1 cellular context compared by ENCODE assay signal in genomic region chr16:84194470-84195200, GRCh38.
TF ChIP-seq lines count a peak whose summit lies in the region.

No MANE protein-coding gene starts in this region.

TF ChIP-seq in GM12878, 131 proteins besides CTCF, POLR2A, EP300 and RAD21:
- TF ChIP-seq BRCA1 (IDR thresholded peaks at IDR 0.05; ENCODE audit: low read depth, low read length) (no peak), TAF1 (IDR thresholded peaks at IDR 0.05; ENCODE audit: borderline replicate concordance, low read depth, low read length) (no peak), GABPA (IDR thresholded peaks at IDR 0.05; ENCODE audit: low read depth) (no peak), NR2C1 (IDR thresholded peaks at IDR 0.05) (no peak), BACH1 (IDR thresholded peaks at IDR 0.05; ENCODE audit: borderline replicate concordance) (no peak), GATAD2B (conservative IDR thresholded peaks at IDR 0.05; ENCODE audit: low read depth) (no peak), SREBF2 (IDR thresholded peaks at IDR 0.05; ENCODE audit: low read length) (no peak), E4F1 (IDR thresholded peaks at IDR 0.05; ENCODE audit: borderline replicate concordance, partially characterized antibody) (no peak), RBBP5 (conservative IDR thresholded peaks at IDR 0.05) (no peak)
- TF ChIP-seq, protein P1, sequence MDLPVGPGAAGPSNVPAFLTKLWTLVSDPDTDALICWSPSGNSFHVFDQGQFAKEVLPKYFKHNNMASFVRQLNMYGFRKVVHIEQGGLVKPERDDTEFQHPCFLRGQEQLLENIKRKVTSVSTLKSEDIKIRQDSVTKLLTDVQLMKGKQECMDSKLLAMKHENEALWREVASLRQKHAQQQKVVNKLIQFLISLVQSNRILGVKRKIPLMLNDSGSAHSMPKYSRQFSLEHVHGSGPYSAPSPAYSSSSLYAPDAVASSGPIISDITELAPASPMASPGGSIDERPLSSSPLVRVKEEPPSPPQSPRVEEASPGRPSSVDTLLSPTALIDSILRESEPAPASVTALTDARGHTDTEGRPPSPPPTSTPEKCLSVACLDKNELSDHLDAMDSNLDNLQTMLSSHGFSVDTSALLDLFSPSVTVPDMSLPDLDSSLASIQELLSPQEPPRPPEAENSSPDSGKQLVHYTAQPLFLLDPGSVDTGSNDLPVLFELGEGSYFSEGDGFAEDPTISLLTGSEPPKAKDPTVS (IDR thresholded peaks at IDR 0.05; ENCODE audit: low read depth, low read length), result no peak
- TF ChIP-seq, protein P2, sequence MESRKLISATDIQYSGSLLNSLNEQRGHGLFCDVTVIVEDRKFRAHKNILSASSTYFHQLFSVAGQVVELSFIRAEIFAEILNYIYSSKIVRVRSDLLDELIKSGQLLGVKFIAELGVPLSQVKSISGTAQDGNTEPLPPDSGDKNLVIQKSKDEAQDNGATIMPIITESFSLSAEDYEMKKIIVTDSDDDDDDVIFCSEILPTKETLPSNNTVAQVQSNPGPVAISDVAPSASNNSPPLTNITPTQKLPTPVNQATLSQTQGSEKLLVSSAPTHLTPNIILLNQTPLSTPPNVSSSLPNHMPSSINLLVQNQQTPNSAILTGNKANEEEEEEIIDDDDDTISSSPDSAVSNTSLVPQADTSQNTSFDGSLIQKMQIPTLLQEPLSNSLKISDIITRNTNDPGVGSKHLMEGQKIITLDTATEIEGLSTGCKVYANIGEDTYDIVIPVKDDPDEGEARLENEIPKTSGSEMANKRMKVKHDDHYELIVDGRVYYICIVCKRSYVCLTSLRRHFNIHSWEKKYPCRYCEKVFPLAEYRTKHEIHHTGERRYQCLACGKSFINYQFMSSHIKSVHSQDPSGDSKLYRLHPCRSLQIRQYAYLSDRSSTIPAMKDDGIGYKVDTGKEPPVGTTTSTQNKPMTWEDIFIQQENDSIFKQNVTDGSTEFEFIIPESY (IDR thresholded peaks at IDR 0.05), result no peak
